ENCODE assay signal across 8 cellular contexts in the genomic region with DNA sequence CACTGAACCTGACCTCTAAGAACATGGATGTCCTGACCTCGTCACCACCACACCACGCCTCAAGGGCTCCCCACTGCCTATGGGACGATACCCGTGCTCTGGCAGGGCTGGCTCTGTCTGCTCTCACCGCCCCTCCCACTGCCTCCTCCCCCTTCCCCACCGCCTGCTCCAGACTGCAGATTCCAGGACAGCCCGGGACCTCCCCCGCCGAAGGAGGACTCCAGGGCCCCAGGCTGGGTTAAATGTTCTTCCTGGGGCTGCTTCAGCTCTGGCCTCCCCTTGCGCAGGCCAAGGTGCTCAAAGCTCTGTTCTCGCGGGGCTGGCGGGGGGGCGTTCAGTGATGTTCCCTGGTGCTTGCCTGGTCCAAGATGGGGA. TPM values are rescaled to one million over a fixed set of nuclear protein-coding genes. Genes with fewer than 3 reads are reported as not detected.
DNase-seq lines count a peak whose midpoint lies in the region; ATAC-seq and TF ChIP-seq lines count a peak whose summit lies in the region.

No MANE protein-coding gene starts in this region.

- 2% methylated on average over 14 of the region's 14 CpGs for WGBS in right cardiac atrium
- WGBS in spleen, 5 donors, result 1 to 3% (median 3%) methylated on average over 9 to 14 of the region's 14 CpGs

- H3K4me1 ChIP-seq in right cardiac atrium (ENCODE audit: control insufficient read depth, insufficient read depth, low read length) (peaks cover 5% of the 10 kb centered on the region), spleen (peaks cover 27 to 73% (median 58%) of the 10 kb centered on the region in 6 donors)

- BruUV-seq in Calu3 (replicated peaks; lab: Mats Ljungman, UMichigan), result no TSS peak

- H3K4me3 ChIP-seq in right cardiac atrium (ENCODE audit: low read length) (peak overlapping the region; percentile 7), spleen (peak overlapping the region in 5 of 8 donors; percentile 21 to 64 (median 28))

- peaks cover 62% of the 10 kb centered on the region for H3K27me3 Mint-ChIP-seq in Calu3 (ENCODE audit: unreplicated experiment)
- H3K27me3 Mint-ChIP-seq in activated T-cell treated with anti-CD3 and anti-CD28 coated beads, Interleukin-2, amount 50 U/mL, for 4 hours (ENCODE audit: low read depth), result peaks cover 37% of the 10 kb centered on the region

- no peak for TF ChIP-seq POLR2A in spleen (IDR thresholded peaks at IDR 0.05)

- H3K4me3 Mint-ChIP-seq in Calu3 (ENCODE audit: low read depth, unreplicated experiment), result peak overlapping the region; percentile 73
- H3K4me3 Mint-ChIP-seq in activated T-cell treated with anti-CD3 and anti-CD28 coated beads, Interleukin-2, amount 50 U/mL, for 4 hours, result peak overlapping the region; percentile 59

- ATAC-seq in HG03066 (IDR thresholded peaks at IDR 0.05; ENCODE audit: low read depth, unreplicated experiment) (peak; percentile 18), right cardiac atrium (peak; percentile 14 to 27), HG03521 (IDR thresholded peaks at IDR 0.05; ENCODE audit: unreplicated experiment) (no peak), GM18873 (IDR thresholded peaks at IDR 0.05; ENCODE audit: low FRiP score, unreplicated experiment) (no peak)
- ATAC-seq in activated T-cell treated with anti-CD3 and anti-CD28 coated beads, Interleukin-2, amount 50 U/mL, for 4 hours, result peak; percentile 32 to 38

- TF ChIP-seq CTCF in Calu3 (IDR thresholded peaks at IDR 0.05; ENCODE audit: unreplicated experiment) (no peak), spleen (IDR thresholded peaks at IDR 0.05 in 8 of 11, conservative IDR thresholded peaks at IDR 0.05 in 3 of 11) (no peak)

- no peak overlapping the region for H3K27ac Mint-ChIP-seq in Calu3 (ENCODE audit: unreplicated experiment)

- H3K9me3 Mint-ChIP-seq in Calu3 (ENCODE audit: low read depth, unreplicated experiment), result no peaks in the 10 kb centered on the region
- no peaks in the 10 kb centered on the region for H3K9me3 Mint-ChIP-seq in activated T-cell treated with anti-CD3 and anti-CD28 coated beads, Interleukin-2, amount 50 U/mL, for 4 hours

- H3K9me3 ChIP-seq in right cardiac atrium (ENCODE audit: control insufficient read depth, low read length) (no peaks in the 10 kb centered on the region), spleen (no peaks in the 10 kb centered on the region)

- H3K36me3 ChIP-seq in spleen, result no peaks in the 10 kb centered on the region

- no peaks in the 10 kb centered on the region for H3K27me3 ChIP-seq in right cardiac atrium (ENCODE audit: control insufficient read depth, insufficient read depth)
- peaks cover 0 to 84% (median 39%) of the 10 kb centered on the region in 7 donors for H3K27me3 ChIP-seq in spleen (replicated peaks in 1 of 7)

- CTCF ChIA-PET in Calu3 (lab: Charles Lee), result interaction anchor here (0.5 to 1.5 kb wide), 10 partner anchors 14 to 1327 kb away, joined by 3 to 29 read pairs (median 5); partner anchors contain the start of genes NTHL1, RAB26 and TSC2

- peaks cover 37% of the 10 kb centered on the region for H3K4me1 Mint-ChIP-seq in Calu3 (ENCODE audit: low read depth, unreplicated experiment)
- peaks cover 18% of the 10 kb centered on the region for H3K4me1 Mint-ChIP-seq in activated T-cell treated with anti-CD3 and anti-CD28 coated beads, Interleukin-2, amount 50 U/mL, for 4 hours (ENCODE audit: low read depth)

- H3K27ac ChIP-seq in right cardiac atrium (ENCODE audit: low read length) (no peak overlapping the region), spleen (peak overlapping the region in 6 of 8 donors; percentile 68 to 88 (median 86))

- peaks cover 39% of the 10 kb centered on the region for H3K36me3 Mint-ChIP-seq in Calu3 (ENCODE audit: insufficient read depth, unreplicated experiment)
- no peaks in the 10 kb centered on the region for H3K36me3 Mint-ChIP-seq in activated T-cell treated with anti-CD3 and anti-CD28 coated beads, Interleukin-2, amount 50 U/mL, for 4 hours (ENCODE audit: insufficient read depth)

- DNase-seq in Calu3, result peak; percentile 50
- no peak for DNase-seq in activated T-cell treated with anti-CD3 and anti-CD28 coated beads, Interleukin-2, amount 50 U/mL, for 4 hours
- DNase-seq in right cardiac atrium, result peak in 2 of 3 donors; percentile 78
- DNase-seq in spleen, result no peak
- DNase-seq in NCI-H748 (lab: John Stamatoyannopoulos, UW; ENCODE audit: unreplicated experiment), result no peak

- intact Hi-C loops in Calu3 (cut with micrococcal nuclease; ENCODE audit: unreplicated experiment), result loop anchor here (2.0 kb wide), 1 partner anchor 118 kb away; no protein-coding TSS in a partner anchor
- intact Hi-C loops in right cardiac atrium (cut with DNase I), result loop anchor here (2.0 to 10.0 kb wide), 3 partner anchors 118 to 122 kb away; partner anchors contain the start of gene RAB26 (in 1 of the 4)
- intact Hi-C loops in spleen (cut with DNase I; ENCODE audit: low total_unique reads), result no loop called here

RNA-seq across cellular contexts. Expression of gene NPW, which starts 3.1 kb away (rescaled TPM):
- total RNA-seq in Calu3 (2022) (1.5 and 4.2 TPM in 2 replicates), right cardiac atrium (not detected), spleen (1 to 10 TPM in 1 of 7 donors, under 1 TPM in 3, not detected in 3; 0.51 to 1.9 (median 0.89) TPM)
- 10 to 100 TPM in 2 of 3 donors, 1 to 10 TPM in 1; 9.2 to 19.0 (median 13.1) TPM for total RNA-seq in activated T-cell treated with anti-CD3 and anti-CD28 coated beads, Interleukin-2, amount 50 U/mL, for 4 hours
- polyA plus RNA-seq in right cardiac atrium (not detected), spleen (1 to 10 TPM in 2 of 3 donors, under 1 TPM in 1; 0.30 to 2.5 (median 2.3) TPM)

RNA-seq across cellular contexts. Expression of gene NHERF2, which starts 4.0 kb away (rescaled TPM):
- total RNA-seq in Calu3 (2022), result 15.7 and 22.0 TPM in 2 replicates
- 1 to 10 TPM; 2.0 to 4.4 (median 2.0) TPM for total RNA-seq in activated T-cell treated with anti-CD3 and anti-CD28 coated beads, Interleukin-2, amount 50 U/mL, for 4 hours
- 100 to 1,000 TPM; 131 to 257 (median 158) TPM for total RNA-seq in right cardiac atrium
- 228 TPM for polyA plus RNA-seq in right cardiac atrium
- 100 to 1,000 TPM in 4 of 7 donors, 10 to 100 TPM in 3; 62.4 to 179 (median 126) TPM for total RNA-seq in spleen
- polyA plus RNA-seq in spleen, result 100 to 1,000 TPM in 1 of 3 donors, 10 to 100 TPM in 2; 64.6 to 218 (median 71.2) TPM

RNA-seq across cellular contexts. Expression of gene ZNF598, which starts 13.1 kb away (rescaled TPM):
- total RNA-seq in Calu3 (2022) (72.4 and 73.1 TPM in 2 replicates), right cardiac atrium (10 to 100 TPM; 16.8 to 20.5 (median 17.5) TPM), spleen (10 to 100 TPM; 34.6 to 56.2 (median 47.2) TPM)
- total RNA-seq in activated T-cell treated with anti-CD3 and anti-CD28 coated beads, Interleukin-2, amount 50 U/mL, for 4 hours, result 100 to 1,000 TPM; 118 to 127 (median 126) TPM
- polyA plus RNA-seq in right cardiac atrium (14.0 TPM), spleen (10 to 100 TPM; 21.8 to 45.5 (median 29.0) TPM)

RNA-seq across cellular contexts. Expression of gene NTHL1, which starts 24.9 kb away (rescaled TPM):
- 32.8 and 33.8 TPM in 2 replicates for total RNA-seq in Calu3 (2022)
- 10 to 100 TPM; 30.5 to 43.5 (median 34.8) TPM for total RNA-seq in activated T-cell treated with anti-CD3 and anti-CD28 coated beads, Interleukin-2, amount 50 U/mL, for 4 hours
- total RNA-seq in right cardiac atrium, result 10 to 100 TPM in 3 of 4 donors, 1 to 10 TPM in 1; 4.3 to 14.0 (median 12.5) TPM
- 21.3 TPM for polyA plus RNA-seq in right cardiac atrium
- 10 to 100 TPM in 6 of 7 donors, 1 to 10 TPM in 1; 9.6 to 29.6 (median 20.0) TPM for total RNA-seq in spleen
- polyA plus RNA-seq in spleen, result 10 to 100 TPM; 31.3 to 52.1 (median 37.0) TPM

RNA-seq across cellular contexts. Expression of gene TSC2, which starts 25.1 kb away (rescaled TPM):
- 170 and 194 TPM in 2 replicates for total RNA-seq in Calu3 (2022)
- 10 to 100 TPM; 87.6 to 98.0 (median 94.5) TPM for total RNA-seq in activated T-cell treated with anti-CD3 and anti-CD28 coated beads, Interleukin-2, amount 50 U/mL, for 4 hours
- 10 to 100 TPM; 67.3 to 72.4 (median 69.4) TPM for total RNA-seq in right cardiac atrium
- polyA plus RNA-seq in right cardiac atrium, result 34.7 TPM
- 100 to 1,000 TPM in 4 of 7 donors, 10 to 100 TPM in 3; 63.8 to 185 (median 103) TPM for total RNA-seq in spleen
- 10 to 100 TPM; 20.7 to 82.0 (median 53.3) TPM for polyA plus RNA-seq in spleen

Comparison
In these comparisons a context has a peak if more than half of its experiments do, and no peak if none do; other contexts are left out.
1. DNase-seq: peak in Calu3 (single experiment) and right cardiac atrium (2 of 3); none in activated T-cell treated with anti-CD3 and anti-CD28 coated beads, Interleukin-2, amount 50 U/mL, for 4 hours (single experiment), spleen (single experiment) and NCI-H748 (single experiment).
2. ATAC-seq: peak in HG03066 (single experiment), activated T-cell treated with anti-CD3 and anti-CD28 coated beads, Interleukin-2, amount 50 U/mL, for 4 hours (2 of 2) and right cardiac atrium (2 of 2); none in HG03521 (single experiment) and GM18873 (single experiment).